ENCODE assay signal across 13 cellular contexts in genomic region chr12:55682087-55682796, GRCh38. TPM values are rescaled to one million over a fixed set of nuclear protein-coding genes. Genes with fewer than 3 reads are reported as not detected.
DNase-seq lines count a peak whose midpoint lies in the region; ATAC-seq, FAIRE-seq and TF ChIP-seq lines count a peak whose summit lies in the region.
"Had no signal": no experiment of that assay in that cellular context is flagged by ENCODE, and none has a peak within 500 bp of the region (broad histone marks: within the 10 kb centered on the region; RNA-seq: fewer than 3 reads in every experiment).

No MANE protein-coding gene starts in this region.

- no peak for DNase-seq in GM23338 (ENCODE audit: low spot score)
- no peak for DNase-seq in WERI-Rb-1
- DNase-seq in kidney = peak; percentile 44
- DNase-seq in mucosa of gallbladder (ENCODE audit: low spot score) = no peak
- no peak for DNase-seq in KG1 (lab: John Stamatoyannopoulos, UW)
- DNase-seq: DMS79 had no signal

- peaks cover 9% of the 10 kb centered on the region for H3K36me3 Mint-ChIP-seq in GM23338 (ENCODE audit: low read depth)
- H3K36me3 Mint-ChIP-seq: activated naive CD8-positive, alpha-beta T cell had no signal

- H3K9me3 Mint-ChIP-seq in GM23338 = no peaks in the 10 kb centered on the region

- FAIRE-seq in kidney (lab: Jason Lieb, UNC) = no peak

- TF ChIP-seq CTCF in GM23338 (conservative IDR thresholded peaks at IDR 0.05; ENCODE audit: low read depth in 2 of 2) = no peak
- no peak for TF ChIP-seq CTCF in WERI-Rb-1 (IDR thresholded peaks at IDR 0.05; ENCODE audit: low read depth, low read length)
- no peak for TF ChIP-seq CTCF in kidney (IDR thresholded peaks at IDR 0.05; ENCODE audit: borderline replicate concordance, extremely low read depth, insufficient read depth)

- peak overlapping the region; percentile 96 for H2AFZ ChIP-seq in GM23338

- H3K79me2 ChIP-seq in GM23338 (replicated peaks; ENCODE audit: insufficient read depth) = no peaks in the 10 kb centered on the region

- H4K20me1 ChIP-seq in GM23338 (replicated peaks; ENCODE audit: insufficient read depth) = no peaks in the 10 kb centered on the region

- peak overlapping the region; percentile 81 for H3K4me2 ChIP-seq in GM23338

- H3K9ac ChIP-seq in kidney (ENCODE audit: low read length in 2 of 2) = peak overlapping the region in 1 of 2 donors; percentile 55
- peak overlapping the region; percentile 59 to 76 (median 67) for H3K9ac ChIP-seq in skeletal muscle tissue (ENCODE audit: low read depth in 1 of 3, low read length in 3 of 3)

- intact Hi-C loops in kidney (cut with DNase I) = no loop called here

- H3K4me1 ChIP-seq in GM23338 (ENCODE audit: insufficient read depth) (peaks cover 6% of the 10 kb centered on the region; the same call in 1 of the 2 replicates), kidney (ENCODE audit: control insufficient read depth in 1 of 2, insufficient read depth in 1 of 2, low read depth in 1 of 2, low read length in 2 of 2) (peaks cover 0 to 6% of the 10 kb centered on the region in 2 donors), skeletal muscle tissue (ENCODE audit: control insufficient read depth in 3 of 3, insufficient read depth in 3 of 3, low read length in 3 of 3) (peaks cover 8 to 35% (median 16%) of the 10 kb centered on the region in 3 donors)

- 0 out of 2 replicates have a peak, but pooled peaks cover 2% of the 10 kb centered on the region for H3K9me2 ChIP-seq in GM23338 (ENCODE audit: insufficient read depth)

- peaks cover 20% of the 10 kb centered on the region for H3K27me3 Mint-ChIP-seq in GM23338 (ENCODE audit: insufficient read depth, low read depth, poor library complexity)

- H3K4me3 ChIP-seq in GM23338 (peak overlapping the region; percentile 46), WERI-Rb-1 (ENCODE audit: low read depth, low read length) (peak overlapping the region; percentile 41), kidney (ENCODE audit: low read length in 2 of 2) (peak overlapping the region; percentile 66 to 79), skeletal muscle tissue (ENCODE audit: low read length in 3 of 3) (peak overlapping the region; percentile 63 to 76 (median 63))

- H3K27ac ChIP-seq in GM23338 (ENCODE audit: low read depth) (no peak overlapping the region), WERI-Rb-1 (no peak overlapping the region), kidney (ENCODE audit: low read depth in 2 of 2, low read length in 2 of 2) (no peak overlapping the region), skeletal muscle tissue (ENCODE audit: low read depth, low read length) (peak overlapping the region; percentile 80)

- H3K9me3 ChIP-seq in WERI-Rb-1 (ENCODE audit: severe bottlenecking) (no peaks in the 10 kb centered on the region), kidney (ENCODE audit: control insufficient read depth in 1 of 2, low read length in 2 of 2) (no peaks in the 10 kb centered on the region), skeletal muscle tissue (ENCODE audit: control insufficient read depth in 3 of 3, low read length in 3 of 3) (no peaks in the 10 kb centered on the region)

- H3K4me1 Mint-ChIP-seq in GM23338 = peaks cover 13% of the 10 kb centered on the region

- H3K27ac Mint-ChIP-seq in GM23338 = no peak overlapping the region
- H3K27ac Mint-ChIP-seq: activated naive CD8-positive, alpha-beta T cell had no signal

- H3K36me3 ChIP-seq in GM23338 (ENCODE audit: insufficient read depth) (no peaks in the 10 kb centered on the region), WERI-Rb-1 (no peaks in the 10 kb centered on the region), kidney (ENCODE audit: control insufficient read depth in 1 of 2, insufficient read depth in 2 of 2, low read length in 2 of 2) (no peaks in the 10 kb centered on the region), skeletal muscle tissue (ENCODE audit: control insufficient read depth in 3 of 3, insufficient read depth in 3 of 3, low read length in 3 of 3) (peaks cover 19 to 22% (median 21%) of the 10 kb centered on the region in 3 donors)

- no peak; the same call in 1 of the 3 replicates for ATAC-seq in GM23338
- ATAC-seq in GM18870 (IDR thresholded peaks at IDR 0.05; ENCODE audit: unreplicated experiment) = no peak
- ATAC-seq in HG03097 (IDR thresholded peaks at IDR 0.05; ENCODE audit: low FRiP score, unreplicated experiment) = no peak

- H3K27me3 ChIP-seq in GM23338 (ENCODE audit: insufficient read depth) (no peaks in the 10 kb centered on the region), WERI-Rb-1 (ENCODE audit: insufficient read depth, low read depth, severe bottlenecking) (no peaks in the 10 kb centered on the region), skeletal muscle tissue (ENCODE audit: control insufficient read depth in 3 of 3, insufficient read depth in 3 of 3, low read length in 3 of 3) (peaks cover 0 to 5% (median 0%) of the 10 kb centered on the region in 3 donors)

- H3F3A ChIP-seq in GM23338 (replicated peaks; ENCODE audit: low read depth) = no peaks in the 10 kb centered on the region

- no peak overlapping the region; the same call in 2 of the 3 replicates for H3K4me3 Mint-ChIP-seq in GM23338
- H3K4me3 Mint-ChIP-seq: activated naive CD8-positive, alpha-beta T cell had no signal

TF ChIP-seq in GM23338, 12 proteins besides CTCF, POLR2A, EP300 and RAD21:
- no peak for TF ChIP-seq ZNF114 (CRISPR knock-in tag; IDR thresholded peaks at IDR 0.05)
- TF ChIP-seq POLR2AphosphoS5 (IDR thresholded peaks at IDR 0.05; ENCODE audit: low read depth) = no peak
- no peak for TF ChIP-seq ETS1 (IDR thresholded peaks at IDR 0.05)

RNA-seq across cellular contexts. Expression of gene ITGA7, which starts 25.5 kb away (rescaled TPM):
- 45.3 and 49.1 TPM in 2 replicates for total RNA-seq in GM23338 (2014; rRNA removed; shearing (Covaris generic))
- polyA plus RNA-seq in GM23338 (2016; fragmentation: Nextera tagmentation; extraction: Ambion mirVana) (17.4 and 20.0 TPM in 2 replicates), kidney (ENCODE audit: insufficient read depth, low read depth, low replicate concordance) (26.2 TPM)
- total RNA-seq in kidney (66.3 TPM), skeletal muscle tissue (123 TPM), mucosa of gallbladder (152 TPM)

RNA-seq across cellular contexts. Expression of gene BLOC1S1, which starts 33.6 kb away (rescaled TPM):
- total RNA-seq in GM23338 (2014; rRNA removed; shearing (Covaris generic)) = 52.3 and 68.3 TPM in 2 replicates
- polyA plus RNA-seq in GM23338 (2016; fragmentation: Nextera tagmentation; extraction: Ambion mirVana) (174 and 198 TPM in 2 replicates), kidney (ENCODE audit: insufficient read depth, low read depth, low replicate concordance) (451 TPM)
- total RNA-seq in kidney (116 TPM), skeletal muscle tissue (42.3 TPM), mucosa of gallbladder (158 TPM)

RNA-seq across cellular contexts. Expression of gene RDH5, which starts 38.0 kb away (rescaled TPM):
- total RNA-seq in GM23338 (2014; rRNA removed; shearing (Covaris generic)) = 1.7 and 7.5 TPM in 2 replicates
- polyA plus RNA-seq in GM23338 (2016; fragmentation: Nextera tagmentation; extraction: Ambion mirVana) (3.9 and 5.4 TPM in 2 replicates), kidney (ENCODE audit: insufficient read depth, low read depth, low replicate concordance) (30.2 TPM)
- total RNA-seq in kidney (11.1 TPM), skeletal muscle tissue (19.8 TPM), mucosa of gallbladder (43.0 TPM)

RNA-seq across cellular contexts. Expression of gene OR10P1, which starts 45.5 kb away (rescaled TPM):
- total RNA-seq in GM23338 (2014; rRNA removed; shearing (Covaris generic)) = not detected in 2 replicates
- not detected in 2 replicates for polyA plus RNA-seq in GM23338 (2016; fragmentation: Nextera tagmentation; extraction: Ambion mirVana)
- not detected for total RNA-seq in kidney
- polyA plus RNA-seq in kidney (ENCODE audit: insufficient read depth, low read depth, low replicate concordance) = not detected
- not detected for total RNA-seq in skeletal muscle tissue
- total RNA-seq in mucosa of gallbladder = not detected
- total RNA-seq: endothelial cell of umbilical vein, LHCN-M2, ureter had no signal
- polyA plus RNA-seq: endothelial cell of umbilical vein had no signal

RNA-seq across cellular contexts. Expression of gene CD63, which starts 46.6 kb away (rescaled TPM):
- total RNA-seq in GM23338 (2014; rRNA removed; shearing (Covaris generic)) = 294 and 307 TPM in 2 replicates
- polyA plus RNA-seq in GM23338 (2016; fragmentation: Nextera tagmentation; extraction: Ambion mirVana) = 670 and 685 TPM in 2 replicates
- 1,130 TPM for total RNA-seq in kidney
- 1,381 TPM for polyA plus RNA-seq in kidney (ENCODE audit: insufficient read depth, low read depth, low replicate concordance)
- total RNA-seq in skeletal muscle tissue = 1,640 TPM
- 1,148 TPM for total RNA-seq in mucosa of gallbladder
